Comparison of ENCODE assay signal across 22 cellular contexts in genomic region chr4:146190393-146190910, GRCh38. TPM values are rescaled to one million over a fixed set of nuclear protein-coding genes. Genes with fewer than 3 reads are reported as not detected.
DNase-seq lines count a peak whose midpoint lies in the region; ATAC-seq and TF ChIP-seq lines count a peak whose summit lies in the region.
"Had no signal": no experiment of that assay in that cellular context is flagged by ENCODE, and none has a peak within 500 bp of the region (broad histone marks: within the 10 kb centered on the region; RNA-seq: fewer than 3 reads in every experiment).

No MANE protein-coding gene starts in this region.

- in situ Hi-C loops in astrocyte of the spinal cord (cut with HindIII; ENCODE audit: low sequenced_read_pairs): no loop called here

- no peaks in the 10 kb centered on the region for H3K9me3 Mint-ChIP-seq in WTC11
- H3K9me3 Mint-ChIP-seq: CD14-positive monocyte, HFFc6 had no signal

- no peak overlapping the region for H2AFZ ChIP-seq in osteoblast (ENCODE audit: low read length)

- H3K27ac Mint-ChIP-seq in WTC11: no peak overlapping the region
- H3K27ac Mint-ChIP-seq: HFFc6 had no signal

- no peaks in the 10 kb centered on the region for H3K9me3 ChIP-seq in A673 (ENCODE audit: low read depth, low read length, poor library complexity, severe bottlenecking)
- H3K9me3 ChIP-seq in osteoblast (ENCODE audit: low read depth, low read length): no peaks in the 10 kb centered on the region
- H3K9me3 ChIP-seq in tibial artery: no peaks in the 10 kb centered on the region
- H3K9me3 ChIP-seq: SJSA1 had no signal

- H3K27me3 ChIP-seq in A673 (replicated peaks; ENCODE audit: insufficient read depth, low read depth, low read length, poor library complexity): no peaks in the 10 kb centered on the region
- H3K27me3 ChIP-seq in osteoblast (ENCODE audit: insufficient read depth, low read length): no peaks in the 10 kb centered on the region
- no peaks in the 10 kb centered on the region for H3K27me3 ChIP-seq in tibial artery
- H3K27me3 ChIP-seq: SJSA1 had no signal

- H3K27me3 Mint-ChIP-seq in WTC11 (ENCODE audit: low read depth): no peaks in the 10 kb centered on the region

- ATAC-seq in WTC11 (no peak), GM18907 (IDR thresholded peaks at IDR 0.05; ENCODE audit: unreplicated experiment) (no peak)

- H3K4me3 Mint-ChIP-seq in WTC11: no peak overlapping the region
- H3K4me3 Mint-ChIP-seq: CD14-positive monocyte, HFFc6 had no signal

- no peaks in the 10 kb centered on the region for H3K4me1 Mint-ChIP-seq in WTC11
- H3K4me1 Mint-ChIP-seq: CD14-positive monocyte had no signal

- H3K79me2 ChIP-seq in osteoblast (ENCODE audit: insufficient read depth, low read length): no peaks in the 10 kb centered on the region

- peak; percentile 36 for DNase-seq in NCI-H1105 treated with DMSO at 0.1 percent for 48 hours (lab: John Stamatoyannopoulos, UW)
- no peak for DNase-seq in NCI-H1105 (lab: John Stamatoyannopoulos, UW)
- peak; percentile 43 for DNase-seq in A673 (ENCODE audit: low spot score)
- peak; percentile 64 for DNase-seq in astrocyte of the spinal cord (ENCODE audit: low read depth, low spot score)
- peak; percentile 58 for DNase-seq in osteoblast (ENCODE audit: insufficient read length, low spot score, missing footprints)
- DNase-seq in WTC11 (ENCODE audit: low spot score): no peak
- no peak for DNase-seq in tibial artery
- DNase-seq: DND-41, H7, HFFc6, IMR-90, Karpas-422, NCI-H1694, NCI-H2227 treated with DMSO at 0.1 percent for 48 hours, NCI-H510A treated with DMSO at 0.1 percent for 48 hours had no signal

- no TSS peak for BruUV-seq in A673 (replicated peaks; lab: Mats Ljungman, UMichigan)

- TF ChIP-seq CTCF in A673 (conservative IDR thresholded peaks at IDR 0.05; ENCODE audit: low read depth, low read length): no peak
- TF ChIP-seq CTCF in astrocyte of the spinal cord (IDR thresholded peaks at IDR 0.05; ENCODE audit: low read depth, low read length): no peak
- TF ChIP-seq CTCF in osteoblast (IDR thresholded peaks at IDR 0.05; ENCODE audit: extremely low read depth, low read depth, low read length): no peak
- TF ChIP-seq CTCF in WTC11 (IDR thresholded peaks at IDR 0.05): no peak
- TF ChIP-seq CTCF in tibial artery (IDR thresholded peaks at IDR 0.05): no peak

- no peaks in the 10 kb centered on the region for H4K20me1 ChIP-seq in osteoblast (ENCODE audit: insufficient read depth, low read length)

- no peak overlapping the region for H3K4me3 ChIP-seq in A673 (ENCODE audit: low read depth, low read length, poor library complexity, severe bottlenecking)
- H3K4me3 ChIP-seq in astrocyte of the spinal cord (ENCODE audit: low read depth, low read length): no peak overlapping the region
- no peak overlapping the region for H3K4me3 ChIP-seq in osteoblast (ENCODE audit: insufficient read depth, low read length)
- H3K4me3 ChIP-seq in tibial artery: no peak overlapping the region
- H3K4me3 ChIP-seq: SJSA1 had no signal

- H3K4me2 ChIP-seq in osteoblast (ENCODE audit: insufficient read depth, low read length): no peak overlapping the region

- H3K4me1 ChIP-seq in A673 (ENCODE audit: insufficient read depth, low read length, poor library complexity, severe bottlenecking) (peaks cover 38% of the 10 kb centered on the region), osteoblast (ENCODE audit: insufficient read depth, low read length) (peaks cover under 1% of the 10 kb centered on the region), tibial artery (no peaks in the 10 kb centered on the region)

- H3K27ac ChIP-seq in A673 (ENCODE audit: low read depth, low read length, poor library complexity, severe bottlenecking): no peak overlapping the region
- H3K27ac ChIP-seq in osteoblast (ENCODE audit: low read depth, low read length): no peak overlapping the region
- no peak overlapping the region for H3K27ac ChIP-seq in tibial artery
- H3K27ac ChIP-seq: 22Rv1, SJSA1 had no signal

- POLR2A ChIA-PET in A673 (lab: Charles Lee; ENCODE audit: low non-redundant PET) (no interaction called here), WTC11 (lab: Charles Lee) (no interaction called here)

- peaks cover 28% of the 10 kb centered on the region for H3K36me3 ChIP-seq in A673 (ENCODE audit: insufficient read depth, low read length, poor library complexity, severe bottlenecking)
- peaks cover 30% of the 10 kb centered on the region for H3K36me3 ChIP-seq in osteoblast (ENCODE audit: insufficient read depth, low read length)
- peaks cover 39 to 66% (median 59%) of the 10 kb centered on the region in 3 donors for H3K36me3 ChIP-seq in tibial artery

- intact Hi-C loops in A673 (cut with micrococcal nuclease; ENCODE audit: unreplicated experiment) (no loop called here), tibial artery (cut with DNase I; ENCODE audit: low total_unique reads) (no loop called here)

- peaks cover 31% of the 10 kb centered on the region for H3K36me3 Mint-ChIP-seq in WTC11

- CTCF ChIA-PET in A673 (lab: Charles Lee) (no interaction called here), WTC11 (lab: Charles Lee) (interaction anchor here (0.6 kb wide), 1 partner anchor 1588 kb away, joined by 3 read pairs; no protein-coding TSS in a partner anchor)

TF ChIP-seq in WTC11, 78 proteins besides CTCF, POLR2A, EP300 and RAD21 (continues in another document):
- TF ChIP-seq TP53 (CRISPR knock-in tag; IDR thresholded peaks at IDR 0.05): no peak
- TF ChIP-seq E2F4 (CRISPR knock-in tag; IDR thresholded peaks at IDR 0.05; ENCODE audit: borderline replicate concordance, low read depth): no peak
- no peak for TF ChIP-seq JUN (CRISPR knock-in tag; IDR thresholded peaks at IDR 0.05)
- TF ChIP-seq ARID4B (CRISPR knock-in tag; IDR thresholded peaks at IDR 0.05; ENCODE audit: borderline replicate concordance): no peak
- TF ChIP-seq ZMAT4 (CRISPR knock-in tag; IDR thresholded peaks at IDR 0.05): no peak
- TF ChIP-seq ELF4 (CRISPR knock-in tag; IDR thresholded peaks at IDR 0.05; ENCODE audit: low read depth): no peak
- TF ChIP-seq GABPB1 (CRISPR knock-in tag; IDR thresholded peaks at IDR 0.05): no peak
- no peak for TF ChIP-seq PRRX2 (CRISPR knock-in tag; IDR thresholded peaks at IDR 0.05)
- no peak for TF ChIP-seq FOXP1 (CRISPR knock-in tag; IDR thresholded peaks at IDR 0.05; ENCODE audit: borderline replicate concordance)
- TF ChIP-seq ZNF121 (CRISPR knock-in tag; IDR thresholded peaks at IDR 0.05): no peak
- no peak for TF ChIP-seq ZNF219 (CRISPR knock-in tag; IDR thresholded peaks at IDR 0.05; ENCODE audit: borderline replicate concordance)
- TF ChIP-seq SMAD4 (CRISPR knock-in tag; IDR thresholded peaks at IDR 0.05): no peak

RNA-seq across cellular contexts. Expression of gene LSM6, which starts 14.9 kb away (rescaled TPM):
- total RNA-seq in A673 (2021) (54.1 and 61.7 TPM in 2 replicates), osteoblast (17.0 and 19.7 TPM in 2 replicates), WTC11 (2021) (58.2 to 70.3 TPM (median 65.2 TPM) in 3 replicates)

RNA-seq across cellular contexts. Expression of gene REELD1, which starts 23.9 kb away (rescaled TPM):
- not detected in 2 replicates for total RNA-seq in A673 (2021)
- not detected in 2 replicates for total RNA-seq in osteoblast
- not detected in 3 replicates for total RNA-seq in WTC11 (2021)
- total RNA-seq: G401, HFFc6, HT1080, IMR-90, MCF 10A had no signal

Comparison
In these comparisons a context has a peak if more than half of its experiments do, and no peak if none do; other contexts are left out.
1. DNase-seq: peak in NCI-H1105 treated with DMSO at 0.1 percent for 48 hours (single experiment), A673 (single experiment), astrocyte of the spinal cord (single experiment) and osteoblast (single experiment); none in NCI-H1105 (single experiment), WTC11 (single experiment) and tibial artery (0 of 2).